ENCODE assay signal across 17 cellular contexts in genomic region chr2:101380376-101380775, GRCh38. TPM values are rescaled to one million over a fixed set of nuclear protein-coding genes. Genes with fewer than 3 reads are reported as not detected.
DNase-seq lines count a peak whose midpoint lies in the region; ATAC-seq, FAIRE-seq and TF ChIP-seq lines count a peak whose summit lies in the region.
"Had no signal": no experiment of that assay in that cellular context is flagged by ENCODE, and none has a peak within 500 bp of the region (broad histone marks: within the 10 kb centered on the region; RNA-seq: fewer than 3 reads in every experiment).

No MANE protein-coding gene starts in this region.

- intact Hi-C loops in activated CD4-positive, alpha-beta memory T cell treated with anti-CD3 and anti-CD28 coated beads for 36 hours (cut with micrococcal nuclease), result loop anchor here (10.0 kb wide), 1 partner anchor 136 kb away; no protein-coding TSS in a partner anchor

- H3K4ac ChIP-seq in neuronal stem cell (ENCODE audit: low read length), result no peak overlapping the region

- H4K91ac ChIP-seq in neuronal stem cell (ENCODE audit: low read depth, low read length, poor library complexity), result no peak overlapping the region

- no peak overlapping the region for H3K4me3 ChIP-seq in neuronal stem cell (ENCODE audit: low read length in 2 of 2)

- H2AK5ac ChIP-seq in neuronal stem cell (ENCODE audit: low read depth, low read length), result no peak overlapping the region

- no peaks in the 10 kb centered on the region for H3K36me3 Mint-ChIP-seq in activated CD4-positive, alpha-beta memory T cell treated with anti-CD3 and anti-CD28 coated beads for 36 hours
- H3K36me3 Mint-ChIP-seq: activated naive CD4-positive, alpha-beta T cell treated with anti-CD3 and anti-CD28 coated beads, Interleukin-2, amount 50 U/mL, for 24 hours; type B pancreatic cell had no signal

- no peaks in the 10 kb centered on the region for H3K36me3 ChIP-seq in neuronal stem cell (replicated peaks in 1 of 2; ENCODE audit: control insufficient read depth in 2 of 2, insufficient read depth in 2 of 2, low read length in 2 of 2)
- H3K36me3 ChIP-seq: neutrophil had no signal

- peaks cover 7% of the 10 kb centered on the region for H3K27me3 Mint-ChIP-seq in activated CD4-positive, alpha-beta memory T cell treated with anti-CD3 and anti-CD28 coated beads for 36 hours

- H3K4me2 ChIP-seq in neuronal stem cell (ENCODE audit: insufficient read depth, low read length, poor library complexity, severe bottlenecking), result no peak overlapping the region

- H3K4me1 ChIP-seq in neuronal stem cell (ENCODE audit: control insufficient read depth in 2 of 2, insufficient read depth in 1 of 2, low read depth in 1 of 2, low read length in 2 of 2), result peaks cover 0 to 4% of the 10 kb centered on the region in 2 donors

- H4K8ac ChIP-seq in neuronal stem cell (ENCODE audit: low read depth, low read length), result no peak overlapping the region

- H3K4me1 Mint-ChIP-seq in activated CD4-positive, alpha-beta memory T cell treated with anti-CD3 and anti-CD28 coated beads for 36 hours (ENCODE audit: low read depth), result no peaks in the 10 kb centered on the region
- H3K4me1 Mint-ChIP-seq: activated CD4-positive, alpha-beta T cell treated with anti-CD3 and anti-CD28 coated beads for 36 hours; activated naive CD4-positive, alpha-beta T cell treated with anti-CD3 and anti-CD28 coated beads, Interleukin-2, amount 50 U/mL, for 24 hours had no signal

- no peak for FAIRE-seq in GM12891 (lab: Jason Lieb, UNC)
- FAIRE-seq: islet of Langerhans had no signal

- DNase-seq in Daoy (ENCODE audit: low read depth) (peak; percentile 86), NCI-H226 (peak; percentile 56), neuronal stem cell (ENCODE audit: low spot score) (no peak), GM12891 (ENCODE audit: insufficient read length, low spot score) (no peak), putamen (ENCODE audit: low spot score) (no peak), GM19238 (ENCODE audit: insufficient read length, low spot score) (no peak)
- DNase-seq in activated CD4-positive, alpha-beta memory T cell treated with anti-CD3 and anti-CD28 coated beads for 36 hours, result no peak
- DNase-seq: activated CD4-positive, alpha-beta T cell treated with anti-CD3 and anti-CD28 coated beads for 36 hours; CD4-positive, alpha-beta T cell; effector CD8-positive, alpha-beta T cell; SHP77 treated with DMSO at 0.1 percent for 48 hours had no signal

- ATAC-seq in esophagus mucosa, result peak; percentile 98
- ATAC-seq: activated CD4-positive, alpha-beta T cell treated with anti-CD3 and anti-CD28 coated beads for 36 hours had no signal

- no peak overlapping the region for H2BK5ac ChIP-seq in neuronal stem cell (ENCODE audit: low read length)

- no CpG with 5 or more reads among the region's 11 CpGs for WGBS in neuronal stem cell (ENCODE audit: extremely low coverage in 2 of 2, insufficient read length in 2 of 2, insufficient replicate concordance in 1 of 2), 2 donors

- H2AFZ ChIP-seq in neuronal stem cell (ENCODE audit: low read length), result no peak overlapping the region

- no peak overlapping the region for H2BK12ac ChIP-seq in neuronal stem cell (ENCODE audit: low read length)

- no peak overlapping the region for H3K23ac ChIP-seq in neuronal stem cell (ENCODE audit: low read depth, low read length, poor library complexity)

- H3K9me3 ChIP-seq in neuronal stem cell (replicated peaks in 1 of 2; ENCODE audit: control insufficient read depth in 2 of 2, insufficient read depth in 1 of 2, low read depth in 1 of 2, low read length in 2 of 2), result no peaks in the 10 kb centered on the region
- H3K9me3 ChIP-seq: neutrophil had no signal

- H3K79me1 ChIP-seq in neuronal stem cell (ENCODE audit: low read depth, low read length), result no peaks in the 10 kb centered on the region

- H3K27ac ChIP-seq in neuronal stem cell (replicated peaks; ENCODE audit: low read length), result no peak overlapping the region
- H3K27ac ChIP-seq: neutrophil had no signal

- TF ChIP-seq POLR2A in GM12891 (IDR thresholded peaks at IDR 0.05; ENCODE audit: low read depth, low read length), result no peak

- H3K9ac ChIP-seq in neuronal stem cell (ENCODE audit: low read depth, low read length, poor library complexity), result peak overlapping the region; percentile 3

- no peak overlapping the region for H3K27ac Mint-ChIP-seq in activated CD4-positive, alpha-beta memory T cell treated with anti-CD3 and anti-CD28 coated beads for 36 hours
- H3K27ac Mint-ChIP-seq: activated CD4-positive, alpha-beta T cell treated with anti-CD3 and anti-CD28 coated beads for 36 hours; activated naive CD4-positive, alpha-beta T cell treated with anti-CD3 and anti-CD28 coated beads, Interleukin-2, amount 50 U/mL, for 24 hours; CD4-positive, alpha-beta T cell; type B pancreatic cell had no signal

- H2BK120ac ChIP-seq in neuronal stem cell (ENCODE audit: low read depth, low read length), result no peak overlapping the region

- no peak overlapping the region for H2BK15ac ChIP-seq in neuronal stem cell (ENCODE audit: low read length)

- CTCF ChIA-PET in activated CD4-positive, alpha-beta memory T cell treated with anti-CD3 and anti-CD28 coated beads for 36 hours (lab: Charles Lee), result interaction anchor here (1.3 to 2.4 kb wide), 2 partner anchors 38 to 39 kb away, joined by 3 to 8 read pairs; no protein-coding TSS in a partner anchor

- POLR2A ChIA-PET in activated CD4-positive, alpha-beta memory T cell treated with anti-CD3 and anti-CD28 coated beads for 36 hours (lab: Charles Lee), result no interaction called here

- no peaks in the 10 kb centered on the region for H3K9me3 Mint-ChIP-seq in activated CD4-positive, alpha-beta memory T cell treated with anti-CD3 and anti-CD28 coated beads for 36 hours
- H3K9me3 Mint-ChIP-seq: activated naive CD4-positive, alpha-beta T cell treated with anti-CD3 and anti-CD28 coated beads, Interleukin-2, amount 50 U/mL, for 24 hours; CD4-positive, alpha-beta T cell; type B pancreatic cell had no signal

- no peak overlapping the region for H3K4me3 Mint-ChIP-seq in activated CD4-positive, alpha-beta memory T cell treated with anti-CD3 and anti-CD28 coated beads for 36 hours
- H3K4me3 Mint-ChIP-seq: activated CD4-positive, alpha-beta T cell treated with anti-CD3 and anti-CD28 coated beads for 36 hours; activated naive CD4-positive, alpha-beta T cell treated with anti-CD3 and anti-CD28 coated beads, Interleukin-2, amount 50 U/mL, for 24 hours; CD4-positive, alpha-beta T cell; type B pancreatic cell had no signal

- H3K18ac ChIP-seq in neuronal stem cell (ENCODE audit: low read length), result peak overlapping the region; percentile 45

- H3K27me3 ChIP-seq in neuronal stem cell (ENCODE audit: control insufficient read depth in 3 of 3, insufficient read depth in 3 of 3, low read depth in 1 of 3, low read length in 3 of 3), result peaks cover 0 to 23% (median under 1%) of the 10 kb centered on the region in 3 experiments

- H3K14ac ChIP-seq in neuronal stem cell (ENCODE audit: low read length), result no peak overlapping the region

TF ChIP-seq in GM12891, 5 proteins besides CTCF, POLR2A, EP300 and RAD21:
- TF ChIP-seq SPI1 (IDR thresholded peaks at IDR 0.05; ENCODE audit: low read depth, low read length) (no peak), PAX5 (IDR thresholded peaks at IDR 0.05; ENCODE audit: insufficient read depth, low read length, severe bottlenecking) (no peak), POLR2AphosphoS5 (IDR thresholded peaks at IDR 0.05; ENCODE audit: low read depth, low read length) (no peak)

RNA-seq across cellular contexts. Expression of gene CREG2, which starts 6.9 kb away (rescaled TPM):
- 0.74 and 2.0 TPM in 2 replicates for total RNA-seq in Daoy (2014; rRNA removed; shearing (Covaris generic))
- 2.3 TPM for total RNA-seq in esophagus mucosa
- 0.14 TPM for polyA plus RNA-seq in neuronal stem cell (2013, experiment 1 of 2)
- 0.14 TPM for polyA plus RNA-seq in neuronal stem cell (2013, experiment 2 of 2)
- not detected for polyA plus RNA-seq in GM12891 (2012; ENCODE audit: low read depth, missing spikeins)
- total RNA-seq in activated CD4-positive, alpha-beta memory T cell treated with anti-CD3 and anti-CD28 coated beads for 36 hours, result not detected
- total RNA-seq: activated CD4-positive, alpha-beta T cell treated with anti-CD3 and anti-CD28 coated beads for 36 hours; HT-29 had no signal

Comparison
In these comparisons a context has a peak if more than half of its experiments do, and no peak if none do; other contexts are left out.
1. DNase-seq: peak in Daoy (single experiment) and NCI-H226 (single experiment); none in neuronal stem cell (single experiment), GM12891 (single experiment), putamen (single experiment), GM19238 (single experiment) and activated CD4-positive, alpha-beta memory T cell treated with anti-CD3 and anti-CD28 coated beads for 36 hours (single experiment).